ENCODE assay signal across 1 cellular context in genomic region chr12:121748571-121749265, GRCh38.
TF ChIP-seq lines count a peak whose summit lies in the region.

No MANE protein-coding gene starts in this region.

TF ChIP-seq in K562, 482 proteins besides CTCF, POLR2A, EP300 and RAD21 (continued from another document and continues in another):
- peak; percentile 68 for TF ChIP-seq ARID4B (CRISPR knock-in tag; IDR thresholded peaks at IDR 0.05)
- TF ChIP-seq CREB5 (CRISPR knock-in tag; IDR thresholded peaks at IDR 0.05): no peak
- TF ChIP-seq MAX (CRISPR knock-in tag; IDR thresholded peaks at IDR 0.05): peak; percentile 80
- TF ChIP-seq FOXA3 (CRISPR knock-in tag; conservative IDR thresholded peaks at IDR 0.05 in 1 of 2, IDR thresholded peaks at IDR 0.05 in 1 of 2): peak in 1 of 2 experiments; percentile 75; a peak in 1 of 4 replicates
- no peak for TF ChIP-seq PHF8 (IDR thresholded peaks at IDR 0.05; ENCODE audit: borderline replicate concordance, low read length)
- TF ChIP-seq BRCA1 (IDR thresholded peaks at IDR 0.05): no peak
- TF ChIP-seq BRCA1 (CRISPR knock-in tag; IDR thresholded peaks at IDR 0.05): no peak
- TF ChIP-seq HDGF (IDR thresholded peaks at IDR 0.05): no peak
- TF ChIP-seq PTTG1 (tag; IDR thresholded peaks at IDR 0.05; ENCODE audit: low read depth): peak; percentile 53; the same call in 1 of the 2 replicates
- TF ChIP-seq MYBL2 (IDR thresholded peaks at IDR 0.05; ENCODE audit: low read depth): no peak
- TF ChIP-seq MYBL2 (CRISPR knock-in tag; IDR thresholded peaks at IDR 0.05; ENCODE audit: borderline replicate concordance): no peak
- no peak for TF ChIP-seq ILF3 (IDR thresholded peaks at IDR 0.05; ENCODE audit: borderline replicate concordance)
- TF ChIP-seq ZNF592 (IDR thresholded peaks at IDR 0.05): peak; percentile 80; the same call in 1 of the 2 replicates
- TF ChIP-seq CEBPB (tag; IDR thresholded peaks at IDR 0.05): no peak
- no peak for TF ChIP-seq E2F4 (CRISPR knock-in tag; IDR thresholded peaks at IDR 0.05; ENCODE audit: low read depth)
- no peak for TF ChIP-seq STAT6 (CRISPR knock-in tag; IDR thresholded peaks at IDR 0.05)
- TF ChIP-seq DEAF1 (CRISPR knock-in tag; IDR thresholded peaks at IDR 0.05): no peak
- TF ChIP-seq TEAD2 (tag; IDR thresholded peaks at IDR 0.05): peak; percentile 21; the same call in 1 of the 2 replicates
- no peak for TF ChIP-seq RBM25 (IDR thresholded peaks at IDR 0.05; ENCODE audit: low read depth, low read length, severe bottlenecking)
- no peak for TF ChIP-seq NONO (IDR thresholded peaks at IDR 0.05; ENCODE audit: low read depth in 2 of 2, low read length in 1 of 2)
- peak; percentile 86; the same call in 1 of the 2 replicates for TF ChIP-seq SMARCA4 (IDR thresholded peaks at IDR 0.05)
- TF ChIP-seq MYC (IDR thresholded peaks at IDR 0.05; ENCODE audit: low read depth, low read length): peak; percentile 68
- TF ChIP-seq MYC (CRISPR knock-in tag; IDR thresholded peaks at IDR 0.05; ENCODE audit: borderline replicate concordance, low read depth): no peak
- TF ChIP-seq PPARD (CRISPR knock-in tag; IDR thresholded peaks at IDR 0.05): no peak
- peak; percentile 74 for TF ChIP-seq TAF9B (IDR thresholded peaks at IDR 0.05; ENCODE audit: partially characterized antibody)
- no peak for TF ChIP-seq ZNF133 (CRISPR knock-in tag; IDR thresholded peaks at IDR 0.05)
- no peak for TF ChIP-seq PYGO2 (tag; IDR thresholded peaks at IDR 0.05)
- peak; percentile 58 for TF ChIP-seq ETV1 (tag; conservative IDR thresholded peaks at IDR 0.05; ENCODE audit: low read depth)
- TF ChIP-seq BCLAF1 (IDR thresholded peaks at IDR 0.05; ENCODE audit: borderline replicate concordance in 1 of 2, control insufficient read depth in 1 of 2, low read depth in 2 of 2, low read length in 1 of 2): peak in 1 of 2 experiments; percentile 36; a peak in 1 of 4 replicates
- TF ChIP-seq HNRNPL (IDR thresholded peaks at IDR 0.05; ENCODE audit: low read depth, low read length): no peak
- TF ChIP-seq BCOR (IDR thresholded peaks at IDR 0.05): peak; percentile 58; the same call in 1 of the 2 replicates
- TF ChIP-seq ZNF311 (CRISPR knock-in tag; IDR thresholded peaks at IDR 0.05): no peak
- no peak for TF ChIP-seq THRA (IDR thresholded peaks at IDR 0.05)
- no peak for TF ChIP-seq NR1H2 (CRISPR knock-in tag; IDR thresholded peaks at IDR 0.05)
- TF ChIP-seq NCOR1 (IDR thresholded peaks at IDR 0.05): peak; percentile 48; the same call in 1 of the 2 replicates
- TF ChIP-seq TCF3 (CRISPR knock-in tag; IDR thresholded peaks at IDR 0.05): peak; percentile 8; the same call in 1 of the 2 replicates
- 0 out of 2 replicates have a peak, but pooled peaks have one; percentile 12 for TF ChIP-seq RHOXF2B (CRISPR knock-in tag; conservative IDR thresholded peaks at IDR 0.05)
- TF ChIP-seq PKNOX1 (IDR thresholded peaks at IDR 0.05): 0 out of 2 replicates have a peak, but pooled peaks have one; percentile 47
- no peak for TF ChIP-seq ZNF232 (CRISPR knock-in tag; IDR thresholded peaks at IDR 0.05)
- TF ChIP-seq THRAP3 (IDR thresholded peaks at IDR 0.05; ENCODE audit: borderline replicate concordance): no peak
